11 cellular contexts compared by ENCODE assay signal in the genomic region with DNA sequence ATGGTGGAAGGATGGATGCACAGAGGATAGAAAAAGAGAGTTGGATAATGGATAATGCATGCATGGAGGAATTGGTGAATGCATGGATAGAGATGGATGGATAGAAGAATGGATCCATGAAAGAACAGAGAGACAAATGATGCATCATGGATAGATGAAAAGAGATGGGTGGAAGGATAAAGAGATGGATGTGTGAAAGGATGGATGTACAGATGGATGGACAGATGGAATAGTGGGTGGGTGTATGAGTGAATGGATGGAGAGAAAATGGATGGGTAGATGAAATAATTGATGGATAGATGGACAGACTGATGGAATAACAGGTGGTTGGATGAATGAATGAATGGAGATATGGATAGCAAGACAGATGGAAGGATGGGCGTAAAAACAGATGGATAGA.
"Had no signal": no experiment of that assay in that cellular context is flagged by ENCODE, and none has a peak within 500 bp of the region (broad histone marks: within the 10 kb centered on the region; RNA-seq: fewer than 3 reads in every experiment).

No MANE protein-coding gene starts in this region.

- ATAC-seq: GM23338, HCT116 had no signal

- DNase-seq: GM23248, GOT3, H7, H9, HCEC 1CT, HFFc6 had no signal

- H3K36me3 ChIP-seq: HAP-1 had no signal

- H3K4me3 ChIP-seq: GM23248, GM23338, HAP-1 had no signal

- H3K27ac ChIP-seq: GM23248 had no signal

- FAIRE-seq: H1, H54 had no signal

- H3K9me3 ChIP-seq: HAP-1 had no signal
